In genomic region chr7:40680657-40681056, GRCh38 we compare ENCODE assay signal across 8 cellular contexts.
DNase-seq lines count a peak whose midpoint lies in the region; ATAC-seq and TF ChIP-seq lines count a peak whose summit lies in the region.

No MANE protein-coding gene starts in this region.

- intact Hi-C loops in lower lobe of right lung (cut with DNase I), result no loop called here

- TF ChIP-seq CTCF in lower lobe of right lung (IDR thresholded peaks at IDR 0.05), result peak; percentile 33

- H3K27me3 ChIP-seq in lower lobe of right lung (ENCODE audit: low read depth), result no peaks in the 10 kb centered on the region

- no peaks in the 10 kb centered on the region for H3K36me3 ChIP-seq in lower lobe of right lung

- H3K9me3 ChIP-seq in lower lobe of right lung, result no peaks in the 10 kb centered on the region

- peak; percentile 74 for ATAC-seq in GM19043 (IDR thresholded peaks at IDR 0.05; ENCODE audit: low read depth, unreplicated experiment)
- ATAC-seq in HG03139 (IDR thresholded peaks at IDR 0.05; ENCODE audit: unreplicated experiment), result peak; percentile 86
- ATAC-seq in SK-N-SH treated with all-trans-retinoic acid at 6 μM for 48 hours, result peak; percentile 79
- ATAC-seq in lower lobe of right lung, result no peak
- no peak for ATAC-seq in HG03045 (IDR thresholded peaks at IDR 0.05; ENCODE audit: unreplicated experiment)

- H3K27ac ChIP-seq in lower lobe of right lung, result no peak overlapping the region

- H3K4me1 ChIP-seq in lower lobe of right lung, result no peaks in the 10 kb centered on the region

- H3K4me3 ChIP-seq in lower lobe of right lung, result no peak overlapping the region

- peak; percentile 81 for DNase-seq in COLO829 (ENCODE audit: low spot score)
- no peak for DNase-seq in lower lobe of right lung
- no peak for DNase-seq in stimulated activated naive CD4-positive, alpha-beta T cell treated with Interleukin-2 at 50 U/mL for 16 hours (lab: John Stamatoyannopoulos, UW)
- DNase-seq in NCI-H1092 treated with DMSO at 0.1 percent for 48 hours (lab: John Stamatoyannopoulos, UW), result no peak

TF ChIP-seq in SK-N-SH treated with all-trans-retinoic acid at 6 μM for 48 hours, 23 proteins besides CTCF, POLR2A, EP300 and RAD21:
- TF ChIP-seq POU6F1 (CRISPR knock-in tag; IDR thresholded peaks at IDR 0.05; ENCODE audit: borderline replicate concordance, low read depth) (no peak), TOX (CRISPR knock-in tag; IDR thresholded peaks at IDR 0.05; ENCODE audit: borderline replicate concordance) (no peak), CSRNP3 (CRISPR knock-in tag; IDR thresholded peaks at IDR 0.05) (no peak), ZNF8 (CRISPR knock-in tag; IDR thresholded peaks at IDR 0.05) (no peak)

Comparison
In these comparisons a context has a peak if more than half of its experiments do, and no peak if none do; other contexts are left out.
1. ATAC-seq: peak in GM19043 (single experiment), HG03139 (single experiment) and SK-N-SH treated with all-trans-retinoic acid at 6 μM for 48 hours (single experiment); none in lower lobe of right lung (0 of 2) and HG03045 (single experiment).